18 cellular contexts compared by ENCODE assay signal in genomic region chr11:107359701-107360100, GRCh38.
"Had no signal": no experiment of that assay in that cellular context is flagged by ENCODE, and none has a peak within 500 bp of the region (broad histone marks: within the 10 kb centered on the region; RNA-seq: fewer than 3 reads in every experiment).

No MANE protein-coding gene starts in this region.

- H3K4me1 Mint-ChIP-seq: activated B cell treated with CpG ODN at 0.5 μM for 24 hours; brain; stimulated activated memory B cell treated with anti-CD40 and anti-IgM and Interleukin-4, amounts not matched to agents 10 μg/mL and 1 μg/mL and 100 μg/mL, for 72 hours had no signal

- DNase-seq: activated B cell treated with CpG ODN at 0.5 μM for 24 hours; activated CD4-positive, alpha-beta T cell treated with anti-CD3 and anti-CD28 coated beads for 48 hours; activated CD8-positive, alpha-beta memory T cell treated with anti-CD3 and anti-CD28 coated beads, Interleukin-2, amount 50 U/mL, for 4 hours; activated CD8-positive, alpha-beta T cell treated with anti-CD3 and anti-CD28 coated beads, Interleukin-2, amount 10 ng/mL, durations not matched to agents 7 days and 5 days; activated effector memory CD4-positive, alpha-beta T cell treated with anti-CD3 and anti-CD28 coated beads, Interleukin-2, amount 50 U/mL, for 16 hours; activated T-cell treated with anti-CD3 and anti-CD28 coated beads, Interleukin-2, amount 50 U/mL, for 48 hours; amniotic stem cell; effector memory CD4-positive, alpha-beta T cell; gastrocnemius medialis; left ventricle myocardium superior; stimulated activated CD4-positive, alpha-beta T cell treated with anti-CD3 and anti-CD28 coated beads, Interleukin-2, amount 100 ng/mL, for 48 hours; T-helper 2 cell; tibial artery; uterus had no signal

- H3K4me3 ChIP-seq: gastrocnemius medialis, tibial artery, uterus had no signal

- H3K27ac ChIP-seq: gastrocnemius medialis, tibial artery, uterus had no signal

- H3K27me3 ChIP-seq: gastrocnemius medialis, tibial artery, uterus had no signal

- H3K36me3 ChIP-seq: gastrocnemius medialis, uterus had no signal

- H3K27ac Mint-ChIP-seq: activated B cell treated with CpG ODN at 0.5 μM for 24 hours; activated CD8-positive, alpha-beta T cell treated with anti-CD3 and anti-CD28 coated beads, Interleukin-2, amount 10 ng/mL, durations not matched to agents 7 days and 5 days; activated naive CD4-positive, alpha-beta T cell treated with anti-CD3 and anti-CD28 coated beads, Interleukin-2, amount 50 U/mL, for 24 hours; brain; natural killer cell treated with Interleukin-12 subunit alpha and Interleukin-12 subunit beta and Interleukin-15 and Interleukin-18, amount 100 ng/mL, for 72 hours; stimulated activated memory B cell treated with anti-CD40 and anti-IgM and Interleukin-4, amounts not matched to agents 10 μg/mL and 1 μg/mL and 100 μg/mL, for 72 hours had no signal

- H3K27me3 Mint-ChIP-seq: activated B cell treated with CpG ODN at 0.5 μM for 24 hours; activated naive CD4-positive, alpha-beta T cell treated with anti-CD3 and anti-CD28 coated beads, Interleukin-2, amount 50 U/mL, for 24 hours; brain; natural killer cell treated with Interleukin-12 subunit alpha and Interleukin-12 subunit beta and Interleukin-15 and Interleukin-18, amount 100 ng/mL, for 72 hours; stimulated activated memory B cell treated with anti-CD40 and anti-IgM and Interleukin-4, amounts not matched to agents 10 μg/mL and 1 μg/mL and 100 μg/mL, for 72 hours had no signal

- H3K4me1 ChIP-seq: gastrocnemius medialis, tibial artery, uterus had no signal

- H3K4me3 Mint-ChIP-seq: activated B cell treated with CpG ODN at 0.5 μM for 24 hours; activated CD8-positive, alpha-beta T cell treated with anti-CD3 and anti-CD28 coated beads, Interleukin-2, amount 10 ng/mL, durations not matched to agents 7 days and 5 days; activated naive CD4-positive, alpha-beta T cell treated with anti-CD3 and anti-CD28 coated beads, Interleukin-2, amount 50 U/mL, for 24 hours; brain; natural killer cell treated with Interleukin-12 subunit alpha and Interleukin-12 subunit beta and Interleukin-15 and Interleukin-18, amount 100 ng/mL, for 72 hours; stimulated activated memory B cell treated with anti-CD40 and anti-IgM and Interleukin-4, amounts not matched to agents 10 μg/mL and 1 μg/mL and 100 μg/mL, for 72 hours had no signal

- H3K9me3 Mint-ChIP-seq: stimulated activated memory B cell treated with anti-CD40 and anti-IgM and Interleukin-4, amounts not matched to agents 10 μg/mL and 1 μg/mL and 100 μg/mL, for 72 hours had no signal

- H3K9me3 ChIP-seq: gastrocnemius medialis, tibial artery, uterus had no signal
